Comparison of ENCODE assay signal across 14 cellular contexts in the genomic region with DNA sequence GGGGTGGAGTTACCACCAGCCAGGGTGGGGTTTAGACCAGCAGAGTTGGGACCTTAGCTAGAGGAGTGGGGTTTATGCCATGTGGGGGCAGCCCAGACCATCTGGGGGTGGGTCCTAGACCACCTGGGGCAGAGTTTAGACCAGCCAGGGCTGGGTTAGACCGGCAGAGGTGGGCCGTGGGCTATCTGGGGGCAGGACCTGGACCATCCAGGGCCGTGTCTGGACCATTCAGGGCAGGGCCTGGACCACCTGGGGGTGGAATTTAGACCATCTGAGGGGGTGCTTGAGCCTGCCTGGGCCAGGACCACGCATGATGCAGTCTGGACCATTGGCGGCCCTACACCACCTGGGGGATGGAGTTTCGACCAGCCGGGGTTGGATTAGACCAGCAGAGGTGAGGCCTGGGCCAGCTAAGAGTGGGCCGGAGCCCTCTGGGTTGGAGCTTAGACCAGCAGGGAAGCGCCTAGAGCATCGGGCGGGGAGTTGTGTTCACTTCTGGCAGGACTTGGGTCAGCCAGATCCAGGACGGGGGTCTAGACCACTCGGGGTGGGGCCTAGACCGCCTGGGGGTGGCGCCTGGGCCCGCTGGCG. TPM values are rescaled to one million over a fixed set of nuclear protein-coding genes. Genes with fewer than 3 reads are reported as not detected.
DNase-seq lines count a peak whose midpoint lies in the region; ATAC-seq, FAIRE-seq and TF ChIP-seq lines count a peak whose summit lies in the region.
"Had no signal": no experiment of that assay in that cellular context is flagged by ENCODE, and none has a peak within 500 bp of the region (broad histone marks: within the 10 kb centered on the region; RNA-seq: fewer than 3 reads in every experiment).

No MANE protein-coding gene starts in this region.

- no peak for FAIRE-seq in A549 (lab: Jason Lieb, UNC)
- FAIRE-seq: K562 had no signal

- 23% methylated on average over 14 of the region's 17 CpGs for WGBS in A549 (ENCODE audit: missing lambda C conversion rate)

- TF ChIP-seq POLR2A in A549 (IDR thresholded peaks at IDR 0.05; ENCODE audit: low read length) (no peak), HCT116 (IDR thresholded peaks at IDR 0.05; ENCODE audit: borderline replicate concordance, extremely low read depth, insufficient read depth, insufficient read length) (no peak)

- H3K27ac Mint-ChIP-seq in mesothelial cell of epicardium, result no peak overlapping the region
- H3K27ac Mint-ChIP-seq in activated CD4-positive, alpha-beta T cell treated with anti-CD3 and anti-CD28 coated beads, Interleukin-2, amount 10 ng/mL, durations not matched to agents 24 days and 14 days, result no peak overlapping the region
- H3K27ac Mint-ChIP-seq: T-helper 2 cell treated with Interferon-gamma antibody and Interleukin-4, amounts not matched to agents 5 μg/mL and 100 μg/mL, for 36 hours had no signal

- H3K4me3 ChIP-seq in A549 (peak overlapping the region; percentile 69), HCT116 (replicated peaks in 1 of 2; ENCODE audit: low read depth in 1 of 2, low read length in 2 of 2) (peak overlapping the region; percentile 60 to 61), brain microvascular endothelial cell (ENCODE audit: low read depth, low read length) (no peak overlapping the region)
- H3K4me3 ChIP-seq: K562 had no signal

- peak overlapping the region; percentile 54 for H3K9ac ChIP-seq in HCT116 (ENCODE audit: low read length)

- H2AFZ ChIP-seq in HCT116 (ENCODE audit: low read depth, low read length, poor library complexity, severe bottlenecking), result no peak overlapping the region

- H3K36me3 ChIP-seq in HCT116 (ENCODE audit: control insufficient read depth in 1 of 2, insufficient read depth in 2 of 2, low read length in 2 of 2), result no peaks in the 10 kb centered on the region
- H3K36me3 ChIP-seq in brain microvascular endothelial cell (replicated peaks), result no peaks in the 10 kb centered on the region

- H3K4me2 ChIP-seq in A549 (peak overlapping the region; percentile 84), HCT116 (ENCODE audit: low read length) (peak overlapping the region; percentile 87)

- TF ChIP-seq CTCF in A549 (IDR thresholded peaks at IDR 0.05) (no peak), HCT116 (IDR thresholded peaks at IDR 0.05 in 2 of 3, conservative IDR thresholded peaks at IDR 0.05 in 1 of 3; ENCODE audit: borderline replicate concordance in 1 of 3, insufficient read depth in 1 of 3, low read depth in 2 of 3, low read length in 2 of 3) (no peak), brain microvascular endothelial cell (IDR thresholded peaks at IDR 0.05; ENCODE audit: low read depth, low read length, missing control alignments) (no peak), mesothelial cell of epicardium (IDR thresholded peaks at IDR 0.05; ENCODE audit: unreplicated experiment) (no peak)

- peaks cover 29% of the 10 kb centered on the region for H3K4me1 Mint-ChIP-seq in mesothelial cell of epicardium
- H3K4me1 Mint-ChIP-seq in activated CD4-positive, alpha-beta T cell treated with anti-CD3 and anti-CD28 coated beads, Interleukin-2, amount 10 ng/mL, durations not matched to agents 24 days and 14 days, result peaks cover 15% of the 10 kb centered on the region

- in situ Hi-C loops in brain microvascular endothelial cell (cut with HindIII; ENCODE audit: low pct_ligation_motif_present, low sequenced_read_pairs), result no loop called here

- H3K27me3 ChIP-seq in HCT116 (ENCODE audit: insufficient read depth, low read length) (no peaks in the 10 kb centered on the region), brain microvascular endothelial cell (replicated peaks) (no peaks in the 10 kb centered on the region)

- no peaks in the 10 kb centered on the region for H3K9me3 Mint-ChIP-seq in mesothelial cell of epicardium
- H3K9me3 Mint-ChIP-seq in activated CD4-positive, alpha-beta T cell treated with anti-CD3 and anti-CD28 coated beads, Interleukin-2, amount 10 ng/mL, durations not matched to agents 24 days and 14 days, result peaks cover 20% of the 10 kb centered on the region

- peak overlapping the region; percentile 84 to 97 for H3K27ac ChIP-seq in A549
- H3K27ac ChIP-seq in HCT116 (ENCODE audit: low read depth, low read length), result peak overlapping the region; percentile 94
- H3K27ac ChIP-seq in brain microvascular endothelial cell, result peak overlapping the region; percentile 40

- H3K36me3 Mint-ChIP-seq in mesothelial cell of epicardium, result no peaks in the 10 kb centered on the region
- peaks cover 9% of the 10 kb centered on the region for H3K36me3 Mint-ChIP-seq in activated CD4-positive, alpha-beta T cell treated with anti-CD3 and anti-CD28 coated beads, Interleukin-2, amount 10 ng/mL, durations not matched to agents 24 days and 14 days (ENCODE audit: low read depth)

- ATAC-seq in A549 (peak in 1 of 2 experiments; percentile 2; a peak in 3 of 6 replicates), HCT116 (peak; percentile 4), HG03045 (IDR thresholded peaks at IDR 0.05; ENCODE audit: unreplicated experiment) (no peak), GM21447 (IDR thresholded peaks at IDR 0.05; ENCODE audit: unreplicated experiment) (no peak)

- TF ChIP-seq EP300 in A549 (IDR thresholded peaks at IDR 0.05), result no peak

- CTCF ChIA-PET in A549 (lab: Yijun Ruan, JAX) (interaction anchor here (1.0 to 3.1 kb wide), 14 partner anchors 27 to 173 kb away, joined by 3 to 59 read pairs (median 8); a partner anchor contains a TSS), HCT116 (lab: Charles Lee) (interaction anchor here (1.0 to 2.3 kb wide), 6 partner anchors 30 to 116 kb away, joined by 3 to 15 read pairs (median 8); no protein-coding TSS in a partner anchor)

- RAD21 ChIA-PET in HCT116 (lab: Charles Lee; ENCODE audit: low non-redundant PET in 1 of 2, low total read pairs in 2 of 2, uncharacterized antibody in 2 of 2, unreplicated experiment in 2 of 2), result interaction anchor here in 1 of 2 experiments (1.3 kb wide), 1 partner anchor 43 kb away, joined by 4 read pairs; no protein-coding TSS in a partner anchor

- intact Hi-C loops in HCT116 (cut with micrococcal nuclease), result loop anchor here (5.0 kb wide), 2 partner anchors 84 to 114 kb away; a partner anchor contains a TSS
- intact Hi-C loops in activated CD4-positive, alpha-beta T cell treated with anti-CD3 and anti-CD28 coated beads, Interleukin-2, amount 10 ng/mL, durations not matched to agents 24 days and 14 days (cut with micrococcal nuclease), result no loop called here

- BruUV-seq in HCT116 (replicated peaks; lab: Mats Ljungman, UMichigan), result no TSS peak

- TF ChIP-seq RAD21 in A549 (conservative IDR thresholded peaks at IDR 0.05 in 1 of 2, IDR thresholded peaks at IDR 0.05 in 1 of 2) (no peak), HCT116 (IDR thresholded peaks at IDR 0.05; ENCODE audit: low read depth) (no peak)

- no peaks in the 10 kb centered on the region for H4K20me1 ChIP-seq in HCT116 (ENCODE audit: insufficient read depth)

- DNase-seq in A549 (ENCODE audit: low read depth in 1 of 2, low spot score in 1 of 2) (no peak), HCT116 (ENCODE audit: low read depth, low spot score) (no peak), brain microvascular endothelial cell (no peak), mesothelial cell of epicardium (ENCODE audit: low spot score in 2 of 2, unreplicated experiment in 2 of 2) (no peak), KG1 (lab: John Stamatoyannopoulos, UW) (no peak)
- no peak for DNase-seq in activated CD4-positive, alpha-beta T cell treated with anti-CD3 and anti-CD28 coated beads, Interleukin-2, amount 10 ng/mL, durations not matched to agents 24 days and 14 days
- DNase-seq: activated CD8-positive, alpha-beta memory T cell treated with anti-CD3 and anti-CD28 coated beads, Interleukin-2, amount 50 U/mL, for 4 hours had no signal

- no peaks in the 10 kb centered on the region for H3K9me3 ChIP-seq in A549
- H3K9me3 ChIP-seq in HCT116 (ENCODE audit: control insufficient read depth in 1 of 2, insufficient read depth in 1 of 2, low read depth in 1 of 2, low read length in 2 of 2), result no peaks in the 10 kb centered on the region

- H3K79me2 ChIP-seq in HCT116 (ENCODE audit: insufficient read depth, low read length), result no peaks in the 10 kb centered on the region

- H3K4me1 ChIP-seq in A549, result peaks cover 19% of the 10 kb centered on the region
- H3K4me1 ChIP-seq in HCT116 (ENCODE audit: control insufficient read depth in 1 of 2, insufficient read depth in 2 of 2, low read length in 2 of 2), result peaks cover 16 to 49% of the 10 kb centered on the region in 2 experiments

- no peaks in the 10 kb centered on the region for H3K9me2 ChIP-seq in HCT116 (ENCODE audit: insufficient read depth)

- H3K27me3 Mint-ChIP-seq in mesothelial cell of epicardium (ENCODE audit: low read depth), result peaks cover 25% of the 10 kb centered on the region
- peaks cover 43% of the 10 kb centered on the region for H3K27me3 Mint-ChIP-seq in activated CD4-positive, alpha-beta T cell treated with anti-CD3 and anti-CD28 coated beads, Interleukin-2, amount 10 ng/mL, durations not matched to agents 24 days and 14 days

- peak overlapping the region; percentile 78 for H3K4me3 Mint-ChIP-seq in mesothelial cell of epicardium
- H3K4me3 Mint-ChIP-seq in activated CD4-positive, alpha-beta T cell treated with anti-CD3 and anti-CD28 coated beads, Interleukin-2, amount 10 ng/mL, durations not matched to agents 24 days and 14 days, result no peak overlapping the region

- POLR2A ChIA-PET in A549 (lab: Yijun Ruan, JAX) (interaction anchor here (0.6 to 2.8 kb wide), 15 partner anchors 10 to 178 kb away, joined by 3 to 54 read pairs (median 6); a partner anchor contains a TSS), HCT116 (lab: Charles Lee) (interaction anchor here (0.6 to 2.3 kb wide), 9 partner anchors 12 to 155 kb away, joined by 3 to 13 read pairs (median 4); a partner anchor contains a TSS)

RNA-seq across cellular contexts. Expression of a gene that starts 9.9 kb away (rescaled TPM):
- polyA plus RNA-seq in A549 (2011; rRNA removed) (15.6 and 16.2 TPM in 2 replicates), A549 (2017; fragmentation: RNase III; extraction: RNeasy Plus Mini Kit Qiagen cat#74134 plus additional on column Dnase treatment) (4.4 to 8.2 TPM (median 7.3 TPM) in 3 replicates)
- 11.5 and 18.6 TPM in 2 replicates for polyA plus RNA-seq in A549 (2012; cell fraction: cytosol; rRNA removed)
- polyA plus RNA-seq in A549 (2012; cell fraction: nucleus; rRNA removed), result 18.5 and 21.7 TPM in 2 replicates
- polyA minus RNA-seq in A549 (2011; rRNA and poly(A)+ RNA removed), result 8.8 and 9.3 TPM in 2 replicates
- total RNA-seq in HCT116 (2021; ENCODE audit: unreplicated experiment) (0.15 TPM), mesothelial cell of epicardium (4.3 to 5.7 TPM (median 5.3 TPM) in 3 replicates)
- not detected in 2 replicates for polyA plus RNA-seq in HCT116 (2012)
- total RNA-seq in activated CD4-positive, alpha-beta T cell treated with anti-CD3 and anti-CD28 coated beads, Interleukin-2, amount 10 ng/mL, durations not matched to agents 24 days and 14 days, result not detected in 2 replicates
- total RNA-seq: K562, mesenteric fat pad, right cardiac atrium had no signal
- polyA plus RNA-seq: K562, right cardiac atrium, urinary bladder had no signal

RNA-seq across cellular contexts. Expression of a gene that starts 18.8 kb away (rescaled TPM):
- 1.1 and 1.5 TPM in 2 replicates for polyA plus RNA-seq in A549 (2011; rRNA removed)
- polyA plus RNA-seq in A549 (2012; cell fraction: cytosol; rRNA removed), result 0.69 and 0.74 TPM in 2 replicates
- polyA plus RNA-seq in A549 (2012; cell fraction: nucleus; rRNA removed), result 3.2 and 5.0 TPM in 2 replicates
- polyA plus RNA-seq in A549 (2017; fragmentation: RNase III; extraction: RNeasy Plus Mini Kit Qiagen cat#74134 plus additional on column Dnase treatment), result 4.6 to 6.9 TPM (median 5.8 TPM) in 3 replicates
- 0.87 and 1.3 TPM in 2 replicates for polyA minus RNA-seq in A549 (2011; rRNA and poly(A)+ RNA removed)
- 0.93 TPM for total RNA-seq in HCT116 (2021; ENCODE audit: unreplicated experiment)
- 0.11 and 0.25 TPM in 2 replicates for polyA plus RNA-seq in HCT116 (2012)
- 2.1 to 2.6 TPM (median 2.1 TPM) in 3 replicates for total RNA-seq in mesothelial cell of epicardium
- not detected in 2 replicates for total RNA-seq in activated CD4-positive, alpha-beta T cell treated with anti-CD3 and anti-CD28 coated beads, Interleukin-2, amount 10 ng/mL, durations not matched to agents 24 days and 14 days
- total RNA-seq: mesenteric fat pad had no signal
- polyA plus RNA-seq: K562 had no signal

Comparison
In these comparisons a context has a peak if more than half of its experiments do, and no peak if none do; other contexts are left out.
1. H3K27ac ChIP-seq: peak in every context shown above with its lines; median percentile 94 in HCT116; 90 in A549; 40 in brain microvascular endothelial cell.